ENCODE assay signal across 8 cellular contexts in the genomic region with DNA sequence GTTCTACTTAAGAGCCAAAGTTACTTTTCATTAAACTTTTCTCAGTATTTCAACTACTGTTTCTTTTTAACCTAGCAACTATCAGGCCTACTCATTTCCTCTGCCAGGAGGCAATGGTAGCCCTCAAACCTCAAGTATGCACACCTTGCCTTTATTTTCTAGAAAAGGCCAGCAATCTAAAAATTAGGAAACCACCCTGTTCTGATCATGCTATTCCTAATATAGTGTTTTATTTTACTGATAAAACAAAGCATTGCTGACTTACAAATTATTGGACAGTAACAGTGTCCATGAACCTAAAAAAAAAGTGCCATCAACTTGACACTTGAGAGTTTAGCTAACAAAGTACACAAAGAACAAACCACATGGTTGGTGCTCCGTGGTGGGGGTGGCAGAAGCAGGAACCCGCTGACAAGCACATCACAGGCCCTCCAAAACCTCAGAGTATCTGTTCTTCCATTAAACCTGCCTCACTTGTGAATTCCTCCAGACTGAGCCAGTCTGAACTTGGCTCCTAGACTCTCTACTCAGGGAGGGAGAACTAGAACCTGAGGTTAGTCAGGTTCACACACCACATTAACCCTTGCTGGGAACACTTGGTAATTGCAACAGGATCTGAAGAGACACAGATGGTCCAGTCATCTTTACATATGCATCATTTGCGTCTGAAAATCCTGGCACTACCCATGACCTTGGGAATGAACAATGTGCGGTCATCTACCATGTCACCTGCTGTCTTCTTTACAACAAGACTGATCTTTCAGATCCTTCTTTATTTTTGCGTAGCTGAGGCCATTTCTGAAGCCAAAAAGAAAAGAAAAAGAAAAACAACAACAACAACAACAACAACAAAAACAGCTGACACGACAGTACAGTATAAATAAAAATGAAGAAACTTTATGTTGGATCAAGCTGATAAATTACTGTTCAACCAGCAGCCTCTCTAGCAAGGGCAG. TPM values are rescaled to one million over a fixed set of nuclear protein-coding genes. Genes with fewer than 3 reads are reported as not detected.
DNase-seq lines count a peak whose midpoint lies in the region; ATAC-seq lines count a peak whose summit lies in the region.

No MANE protein-coding gene starts in this region.

- H3K4me1 Mint-ChIP-seq in activated CD8-positive, alpha-beta T cell treated with anti-CD3 and anti-CD28 coated beads, Interleukin-2, amount 10 ng/mL, durations not matched to agents 7 days and 5 days (ENCODE audit: low read depth) = peaks cover 87% of the 10 kb centered on the region

- no peaks in the 10 kb centered on the region for H3K27me3 Mint-ChIP-seq in activated CD8-positive, alpha-beta T cell treated with anti-CD3 and anti-CD28 coated beads, Interleukin-2, amount 10 ng/mL, durations not matched to agents 7 days and 5 days (ENCODE audit: low read depth)

- no peaks in the 10 kb centered on the region for H3K9me3 Mint-ChIP-seq in activated CD8-positive, alpha-beta T cell treated with anti-CD3 and anti-CD28 coated beads, Interleukin-2, amount 10 ng/mL, durations not matched to agents 7 days and 5 days (ENCODE audit: insufficient read depth)

- H3K27ac Mint-ChIP-seq in activated CD8-positive, alpha-beta T cell treated with anti-CD3 and anti-CD28 coated beads, Interleukin-2, amount 10 ng/mL, durations not matched to agents 7 days and 5 days = peak overlapping the region; percentile 99

- POLR2A ChIA-PET in activated CD8-positive, alpha-beta T cell treated with anti-CD3 and anti-CD28 coated beads, Interleukin-2, amount 10 ng/mL, durations not matched to agents 7 days and 5 days (lab: Charles Lee) = interaction anchor here (1.1 to 4.7 kb wide), 12 partner anchors 11 to 71 kb away, joined by 3 to 35 read pairs (median 14); a partner anchor contains a TSS

- CTCF ChIA-PET in activated CD8-positive, alpha-beta T cell treated with anti-CD3 and anti-CD28 coated beads, Interleukin-2, amount 10 ng/mL, durations not matched to agents 7 days and 5 days (lab: Charles Lee) = interaction anchor here (0.7 to 2.4 kb wide), 16 partner anchors 10 to 108 kb away, joined by 3 to 10 read pairs (median 3); no protein-coding TSS in a partner anchor

- DNase-seq in KG1 (lab: John Stamatoyannopoulos, UW) (peak; percentile 75), glomerular visceral epithelial cell (ENCODE audit: extremely low spot score) (peak; percentile 86), inferior parietal cortex (ENCODE audit: extremely low spot score) (no peak), NCI-H345 treated with DMSO at 0.1 percent for 48 hours (lab: John Stamatoyannopoulos, UW; ENCODE audit: unreplicated experiment) (no peak)
- DNase-seq in activated CD8-positive, alpha-beta T cell treated with anti-CD3 and anti-CD28 coated beads, Interleukin-2, amount 10 ng/mL, durations not matched to agents 7 days and 5 days = peak; percentile 86
- peak; percentile 23 to 85 (median 58) for DNase-seq in stimulated activated naive CD4-positive, alpha-beta T cell (lab: John Stamatoyannopoulos, UW)

- ATAC-seq in GM18907 (IDR thresholded peaks at IDR 0.05; ENCODE audit: unreplicated experiment) = peak; percentile 29
- peak; percentile 67 for ATAC-seq in activated CD8-positive, alpha-beta T cell treated with anti-CD3 and anti-CD28 coated beads, Interleukin-2, amount 10 ng/mL, durations not matched to agents 7 days and 5 days
- ATAC-seq in GM18519 (IDR thresholded peaks at IDR 0.05; ENCODE audit: low FRiP score, unreplicated experiment) = no peak

- H3K36me3 Mint-ChIP-seq in activated CD8-positive, alpha-beta T cell treated with anti-CD3 and anti-CD28 coated beads, Interleukin-2, amount 10 ng/mL, durations not matched to agents 7 days and 5 days (ENCODE audit: low read depth) = peaks cover 45% of the 10 kb centered on the region

- peak overlapping the region; percentile 61 for H3K4me3 Mint-ChIP-seq in activated CD8-positive, alpha-beta T cell treated with anti-CD3 and anti-CD28 coated beads, Interleukin-2, amount 10 ng/mL, durations not matched to agents 7 days and 5 days

RNA-seq across cellular contexts. Expression of a gene that starts 31.9 kb away (rescaled TPM):
- total RNA-seq in activated CD8-positive, alpha-beta T cell treated with anti-CD3 and anti-CD28 coated beads, Interleukin-2, amount 10 ng/mL, durations not matched to agents 7 days and 5 days = 100 to 1,000 TPM; 154 to 164 TPM

Comparison
In these comparisons a context has a peak if more than half of its experiments do, and no peak if none do; other contexts are left out.
1. DNase-seq: peak in KG1 (single experiment), activated CD8-positive, alpha-beta T cell treated with anti-CD3 and anti-CD28 coated beads, Interleukin-2, amount 10 ng/mL, durations not matched to agents 7 days and 5 days (single experiment), glomerular visceral epithelial cell (single experiment) and stimulated activated naive CD4-positive, alpha-beta T cell (6 of 6); none in inferior parietal cortex (single experiment) and NCI-H345 treated with DMSO at 0.1 percent for 48 hours (single experiment).